ENCODE assay signal across 17 cellular contexts in the genomic region with DNA sequence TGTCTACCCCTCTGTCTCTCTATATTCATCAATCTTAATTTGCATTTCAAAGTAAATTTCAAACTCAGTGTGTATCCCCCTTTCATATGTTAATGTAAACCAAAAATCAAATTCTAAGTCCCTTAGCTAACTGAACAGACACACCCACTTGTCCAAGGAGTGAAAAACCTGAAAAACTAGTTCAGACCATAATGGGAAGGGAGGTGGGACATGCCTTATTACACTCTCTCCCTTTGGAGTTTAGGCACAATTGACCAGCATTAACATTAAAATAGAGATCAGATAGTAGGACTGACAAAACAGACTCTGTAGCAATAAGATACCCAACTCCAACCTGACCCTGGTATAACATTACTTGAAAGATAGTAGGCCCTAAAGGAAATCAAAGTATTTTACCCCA.
A peak's percentile ranks its signal among the peaks of the same experiment; 100 is the strongest.
DNase-seq lines count a peak whose midpoint lies in the region; ATAC-seq lines count a peak whose summit lies in the region.
"Had no signal": no experiment of that assay in that cellular context is flagged by ENCODE, and none has a peak within 500 bp of the region (broad histone marks: within the 10 kb centered on the region; RNA-seq: fewer than 3 reads in every experiment).

No MANE protein-coding gene starts in this region.

- no peak overlapping the region for H4K91ac ChIP-seq in trophoblast cell (ENCODE audit: low read depth, low read length)

- H3K36me3 ChIP-seq in HUES6 (ENCODE audit: control insufficient read depth, insufficient read depth, low read length) = no peaks in the 10 kb centered on the region
- peaks cover 0 to 2% of the 10 kb centered on the region in 2 experiments for H3K36me3 ChIP-seq in trophoblast cell (ENCODE audit: control insufficient read depth in 1 of 2, insufficient read depth in 2 of 2, low read length in 2 of 2)
- H3K36me3 ChIP-seq: BE2C had no signal

- H2BK12ac ChIP-seq in trophoblast cell (ENCODE audit: low read length) = no peak overlapping the region

- H3K36me3 Mint-ChIP-seq in activated T-helper 1 cell treated with anti-CD3 and anti-CD28 coated beads, Interleukin-12 subunit alpha, Interleukin-12 subunit beta, Interleukin-2, Interleukin-4 antibody, amounts not matched to agents 30 ng/mL and 10 ng/mL and 1 ng/mL, durations not matched to agents 14 hours and 24 hours and 36 hours (ENCODE audit: low read depth) = peaks cover 3% of the 10 kb centered on the region
- H3K36me3 Mint-ChIP-seq: CD4-positive, alpha-beta memory T cell had no signal

- no peaks in the 10 kb centered on the region for H3K79me2 ChIP-seq in trophoblast cell (ENCODE audit: control insufficient read depth, insufficient read depth, low read length, poor library complexity)

- H3K4ac ChIP-seq in trophoblast cell (ENCODE audit: low read depth, low read length) = no peak overlapping the region

- no peak overlapping the region for H2AK5ac ChIP-seq in trophoblast cell (ENCODE audit: low read length)

- H3K4me1 Mint-ChIP-seq in activated T-helper 1 cell treated with anti-CD3 and anti-CD28 coated beads, Interleukin-12 subunit alpha, Interleukin-12 subunit beta, Interleukin-2, Interleukin-4 antibody, amounts not matched to agents 30 ng/mL and 10 ng/mL and 1 ng/mL, durations not matched to agents 14 hours and 24 hours and 36 hours (ENCODE audit: low read depth) = no peaks in the 10 kb centered on the region

- no peak overlapping the region for H3K9ac ChIP-seq in HUES6 (ENCODE audit: low read length)
- H3K9ac ChIP-seq in trophoblast cell (ENCODE audit: low read length) = no peak overlapping the region

- no peak overlapping the region for H3K4me2 ChIP-seq in trophoblast cell (ENCODE audit: low read length)

- H3K9me3 ChIP-seq in HUES6 (ENCODE audit: control insufficient read depth, insufficient read depth, low read depth, low read length) (peaks cover 11% of the 10 kb centered on the region), trophoblast cell (ENCODE audit: insufficient read depth, low read depth, low read length) (peaks cover 2% of the 10 kb centered on the region)
- H3K9me3 ChIP-seq: BE2C had no signal

- H3K27me3 Mint-ChIP-seq in activated T-helper 1 cell treated with anti-CD3 and anti-CD28 coated beads, Interleukin-12 subunit alpha, Interleukin-12 subunit beta, Interleukin-2, Interleukin-4 antibody, amounts not matched to agents 30 ng/mL and 10 ng/mL and 1 ng/mL, durations not matched to agents 14 hours and 24 hours and 36 hours (ENCODE audit: insufficient read depth) = peaks cover 4% of the 10 kb centered on the region
- H3K27me3 Mint-ChIP-seq: CD4-positive, alpha-beta memory T cell had no signal

- H2BK5ac ChIP-seq in trophoblast cell (ENCODE audit: low read depth, low read length, poor library complexity) = no peak overlapping the region

- intact Hi-C loops in activated T-helper 1 cell treated with anti-CD3 and anti-CD28 coated beads, Interleukin-12 subunit alpha, Interleukin-12 subunit beta, Interleukin-2, Interleukin-4 antibody, amounts not matched to agents 30 ng/mL and 10 ng/mL and 1 ng/mL, durations not matched to agents 14 hours and 24 hours and 36 hours (cut with micrococcal nuclease) = no loop called here

- H3K9me3 Mint-ChIP-seq in activated T-helper 1 cell treated with anti-CD3 and anti-CD28 coated beads, Interleukin-12 subunit alpha, Interleukin-12 subunit beta, Interleukin-2, Interleukin-4 antibody, amounts not matched to agents 30 ng/mL and 10 ng/mL and 1 ng/mL, durations not matched to agents 14 hours and 24 hours and 36 hours = peaks cover 12% of the 10 kb centered on the region

- H3K23ac ChIP-seq in trophoblast cell (ENCODE audit: low read length) = no peak overlapping the region

- no peak overlapping the region for H3K4me3 Mint-ChIP-seq in activated T-helper 1 cell treated with anti-CD3 and anti-CD28 coated beads, Interleukin-12 subunit alpha, Interleukin-12 subunit beta, Interleukin-2, Interleukin-4 antibody, amounts not matched to agents 30 ng/mL and 10 ng/mL and 1 ng/mL, durations not matched to agents 14 hours and 24 hours and 36 hours
- H3K4me3 Mint-ChIP-seq: CD4-positive, alpha-beta memory T cell had no signal

- peak overlapping the region; percentile 16 for H3K27ac ChIP-seq in HUES6 (ENCODE audit: low read depth, low read length)
- H3K27ac ChIP-seq in trophoblast cell (ENCODE audit: low read depth, low read length) = no peak overlapping the region

- H3K4me3 ChIP-seq in HUES6 (ENCODE audit: low read depth, low read length) (0 out of 2 replicates have a peak overlapping the region, but pooled peaks have one; percentile 9), trophoblast cell (ENCODE audit: low read depth, low read length) (no peak overlapping the region)

- no peak overlapping the region for H3K27ac Mint-ChIP-seq in activated T-helper 1 cell treated with anti-CD3 and anti-CD28 coated beads, Interleukin-12 subunit alpha, Interleukin-12 subunit beta, Interleukin-2, Interleukin-4 antibody, amounts not matched to agents 30 ng/mL and 10 ng/mL and 1 ng/mL, durations not matched to agents 14 hours and 24 hours and 36 hours

- no peak overlapping the region for H3K18ac ChIP-seq in trophoblast cell (ENCODE audit: low read length)

- no peak overlapping the region for H4K12ac ChIP-seq in trophoblast cell (ENCODE audit: low read depth, low read length)

- no peaks in the 10 kb centered on the region for H3K27me3 ChIP-seq in HUES6 (ENCODE audit: control insufficient read depth, insufficient read depth, low read length)
- H3K27me3 ChIP-seq in trophoblast cell (ENCODE audit: insufficient read depth, low read length) = no peaks in the 10 kb centered on the region
- H3K27me3 ChIP-seq: BE2C had no signal

- no peak overlapping the region for H2BK120ac ChIP-seq in trophoblast cell (ENCODE audit: insufficient read depth, low read length, poor library complexity)

- peak; percentile 22 for ATAC-seq in esophagus mucosa
- ATAC-seq: SK-N-SH treated with all-trans-retinoic acid at 6 μM for 48 hours had no signal

- H3K79me1 ChIP-seq in trophoblast cell (ENCODE audit: low read length) = no peaks in the 10 kb centered on the region

- H3K4me1 ChIP-seq in HUES6 (ENCODE audit: control insufficient read depth, insufficient read depth, low read length) (peaks cover 25% of the 10 kb centered on the region), trophoblast cell (ENCODE audit: control insufficient read depth in 1 of 2, insufficient read depth in 2 of 2, low read length in 2 of 2) (peaks cover 0 to 2% of the 10 kb centered on the region in 2 experiments)
- H3K4me1 ChIP-seq: BE2C had no signal

- no peak overlapping the region for H2AFZ ChIP-seq in trophoblast cell (ENCODE audit: insufficient read depth, low read length, poor library complexity)

- H4K8ac ChIP-seq in trophoblast cell (ENCODE audit: low read depth, low read length) = no peak overlapping the region

- DNase-seq in NCI-H526 (lab: John Stamatoyannopoulos, UW) = peak; percentile 20 to 60
- peak; percentile 1 to 60 for DNase-seq in trophoblast cell
- no peak for DNase-seq in CD1c-positive myeloid dendritic cell (ENCODE audit: extremely low spot score)
- no peak for DNase-seq in activated T-helper 1 cell treated with anti-CD3 and anti-CD28 coated beads, Interleukin-12 subunit alpha, Interleukin-12 subunit beta, Interleukin-2, Interleukin-4 antibody, amounts not matched to agents 30 ng/mL and 10 ng/mL and 1 ng/mL, durations not matched to agents 14 hours and 24 hours and 36 hours (ENCODE audit: low spot score)
- DNase-seq in NCI-H2196 treated with DMSO at 0.1 percent for 48 hours (lab: John Stamatoyannopoulos, UW; ENCODE audit: unreplicated experiment) = no peak
- DNase-seq: BE2C; CD4-positive, alpha-beta memory T cell; DND-41; GF-D8; NCI-H1930; NCI-H524 treated with DMSO at 0.1 percent for 48 hours; NK-92 treated with Interleukin-12 subunit alpha and Interleukin-12 subunit beta, amount 100 ng/mL, for 24 hours; SHP77 treated with DMSO at 0.1 percent for 48 hours; T-helper 1 cell had no signal

- no peak overlapping the region for H3K14ac ChIP-seq in trophoblast cell (ENCODE audit: low read length)

Comparison
In these comparisons a context has a peak if more than half of its experiments do, and no peak if none do; other contexts are left out.
1. DNase-seq: peak in NCI-H526 (2 of 2) and trophoblast cell (2 of 2); none in CD1c-positive myeloid dendritic cell (single experiment), activated T-helper 1 cell treated with anti-CD3 and anti-CD28 coated beads, Interleukin-12 subunit alpha, Interleukin-12 subunit beta, Interleukin-2, Interleukin-4 antibody, amounts not matched to agents 30 ng/mL and 10 ng/mL and 1 ng/mL, durations not matched to agents 14 hours and 24 hours and 36 hours (single experiment) and NCI-H2196 treated with DMSO at 0.1 percent for 48 hours (single experiment).